ENCODE assay signal across 8 cellular contexts in the genomic region with DNA sequence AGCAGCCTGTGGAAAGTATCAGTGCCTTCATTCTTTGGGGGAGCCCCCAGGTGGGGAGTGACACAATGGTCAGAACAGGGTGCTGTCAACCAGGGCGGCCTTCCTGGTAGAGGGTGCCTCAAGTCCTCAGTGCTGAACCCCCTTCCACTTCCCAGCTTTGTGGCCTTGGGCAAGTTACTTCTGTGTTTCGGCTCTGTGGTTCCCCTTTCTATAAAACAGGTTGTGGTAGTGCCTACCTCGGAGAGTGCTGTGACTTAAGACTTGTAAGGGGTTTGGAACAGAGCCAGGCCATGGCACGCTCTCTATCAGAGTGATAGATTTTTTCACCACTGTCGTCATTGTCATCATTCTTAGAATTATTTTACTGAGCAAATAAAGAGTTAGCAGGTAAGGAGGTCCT.
DNase-seq lines count a peak whose midpoint lies in the region; ATAC-seq and TF ChIP-seq lines count a peak whose summit lies in the region.

No MANE protein-coding gene starts in this region.

- H3K4me1 ChIP-seq in mucosa of descending colon (ENCODE audit: low read depth) (peaks cover 33% of the 10 kb centered on the region), PC-9 (replicated peaks; ENCODE audit: insufficient read depth) (no peaks in the 10 kb centered on the region)

- BruUV-seq in PC-9 (replicated peaks; lab: Mats Ljungman, UMichigan) = no TSS peak

- POLR2A ChIA-PET in PC-9 (lab: Charles Lee; ENCODE audit: unreplicated experiment) = no interaction called here

- H3F3A ChIP-seq in PC-9 (ENCODE audit: insufficient read depth, low read depth) = no peaks in the 10 kb centered on the region

- DNase-seq in activated gamma-delta T cell treated with Interleukin-2 at 50 U/mL for 16 hours (peak; percentile 75), activated gamma-delta T cell (lab: John Stamatoyannopoulos, UW) (no peak), NCI-H510A (lab: John Stamatoyannopoulos, UW) (peak; percentile 60), activated T-cell treated with anti-CD3 and anti-CD28 coated beads for 24 hours (ENCODE audit: low read depth) (peak; percentile 50), mucosa of descending colon (peak in 1 of 3 donors; percentile 57), H7 (no peak), PC-9 (no peak)
- peak; percentile 78 to 90 for DNase-seq in stimulated activated naive CD8-positive, alpha-beta T cell treated with anti-CD3 and anti-CD28 coated beads, Interleukin-15, amount 100 ng/mL, for 72 hours

- H3K9me3 ChIP-seq in mucosa of descending colon (no peaks in the 10 kb centered on the region), PC-9 (ENCODE audit: insufficient read depth, low read depth) (no peaks in the 10 kb centered on the region)

- H3K36me3 ChIP-seq in mucosa of descending colon (ENCODE audit: low read depth) = no peaks in the 10 kb centered on the region
- no peaks in the 10 kb centered on the region for H3K36me3 ChIP-seq in H7 (replicated peaks; ENCODE audit: control insufficient read depth, insufficient read depth, low read length)
- H3K36me3 ChIP-seq in PC-9 (ENCODE audit: low read depth) = no peaks in the 10 kb centered on the region

- peaks cover 4% of the 10 kb centered on the region; the same call in 1 of the 2 replicates for H4K20me1 ChIP-seq in PC-9 (ENCODE audit: insufficient read depth)

- H3K27me3 ChIP-seq in H7 (ENCODE audit: control insufficient read depth, insufficient read depth, low read length) (no peaks in the 10 kb centered on the region), PC-9 (ENCODE audit: insufficient read depth, low read depth) (peaks cover 6% of the 10 kb centered on the region)

- intact Hi-C loops in mucosa of descending colon (cut with DNase I, micrococcal nuclease) (loop anchor here in 1 of 2 donors (10.0 kb wide), 1 partner anchor 61 kb away; no protein-coding TSS in a partner anchor), PC-9 (cut with micrococcal nuclease; ENCODE audit: unreplicated experiment) (no loop called here)

- no peak for TF ChIP-seq CTCF in mucosa of descending colon (IDR thresholded peaks at IDR 0.05)
- no peak for TF ChIP-seq CTCF in PC-9 (conservative IDR thresholded peaks at IDR 0.05)

- no peak overlapping the region for H3K4me2 ChIP-seq in PC-9

- CTCF ChIA-PET in PC-9 (lab: Charles Lee) = no interaction called here

- H3K27ac ChIP-seq in PC-9 = no peak overlapping the region

- H3K4me1 Mint-ChIP-seq in stimulated activated naive CD8-positive, alpha-beta T cell treated with anti-CD3 and anti-CD28 coated beads, Interleukin-15, amount 100 ng/mL, for 72 hours = peaks cover 100% of the 10 kb centered on the region

- no peaks in the 10 kb centered on the region for H3K79me2 ChIP-seq in PC-9 (ENCODE audit: low read depth)

- peak overlapping the region; percentile 81 to 92 for H3K4me3 Mint-ChIP-seq in stimulated activated naive CD8-positive, alpha-beta T cell treated with anti-CD3 and anti-CD28 coated beads, Interleukin-15, amount 100 ng/mL, for 72 hours

- no peaks in the 10 kb centered on the region for H3K9me2 ChIP-seq in PC-9 (ENCODE audit: insufficient read depth)

- H3K27ac Mint-ChIP-seq in stimulated activated naive CD8-positive, alpha-beta T cell treated with anti-CD3 and anti-CD28 coated beads, Interleukin-15, amount 100 ng/mL, for 72 hours = peak overlapping the region; percentile 93 to 99

- no peak overlapping the region for H2AFZ ChIP-seq in PC-9

- H3K4me3 ChIP-seq in mucosa of descending colon (no peak overlapping the region), H7 (ENCODE audit: insufficient read depth, low read depth, low read length) (no peak overlapping the region), PC-9 (no peak overlapping the region)

- no peaks in the 10 kb centered on the region for H3K9me3 Mint-ChIP-seq in stimulated activated naive CD8-positive, alpha-beta T cell treated with anti-CD3 and anti-CD28 coated beads, Interleukin-15, amount 100 ng/mL, for 72 hours

- ATAC-seq in mucosa of descending colon = peak; percentile 32
- ATAC-seq in stimulated activated naive CD8-positive, alpha-beta T cell treated with anti-CD3 and anti-CD28 coated beads, Interleukin-15, amount 100 ng/mL, for 72 hours = peak; percentile 84

- H3K27me3 Mint-ChIP-seq in stimulated activated naive CD8-positive, alpha-beta T cell treated with anti-CD3 and anti-CD28 coated beads, Interleukin-15, amount 100 ng/mL, for 72 hours = no peaks in the 10 kb centered on the region

Comparison
In these comparisons a context has a peak if more than half of its experiments do, and no peak if none do; other contexts are left out.
1. DNase-seq: peak in activated gamma-delta T cell treated with Interleukin-2 at 50 U/mL for 16 hours (single experiment), NCI-H510A (single experiment), activated T-cell treated with anti-CD3 and anti-CD28 coated beads for 24 hours (single experiment) and stimulated activated naive CD8-positive, alpha-beta T cell treated with anti-CD3 and anti-CD28 coated beads, Interleukin-15, amount 100 ng/mL, for 72 hours (2 of 2); none in activated gamma-delta T cell (single experiment), H7 (single experiment) and PC-9 (0 of 2).